8 cellular contexts compared by ENCODE assay signal in the genomic region with DNA sequence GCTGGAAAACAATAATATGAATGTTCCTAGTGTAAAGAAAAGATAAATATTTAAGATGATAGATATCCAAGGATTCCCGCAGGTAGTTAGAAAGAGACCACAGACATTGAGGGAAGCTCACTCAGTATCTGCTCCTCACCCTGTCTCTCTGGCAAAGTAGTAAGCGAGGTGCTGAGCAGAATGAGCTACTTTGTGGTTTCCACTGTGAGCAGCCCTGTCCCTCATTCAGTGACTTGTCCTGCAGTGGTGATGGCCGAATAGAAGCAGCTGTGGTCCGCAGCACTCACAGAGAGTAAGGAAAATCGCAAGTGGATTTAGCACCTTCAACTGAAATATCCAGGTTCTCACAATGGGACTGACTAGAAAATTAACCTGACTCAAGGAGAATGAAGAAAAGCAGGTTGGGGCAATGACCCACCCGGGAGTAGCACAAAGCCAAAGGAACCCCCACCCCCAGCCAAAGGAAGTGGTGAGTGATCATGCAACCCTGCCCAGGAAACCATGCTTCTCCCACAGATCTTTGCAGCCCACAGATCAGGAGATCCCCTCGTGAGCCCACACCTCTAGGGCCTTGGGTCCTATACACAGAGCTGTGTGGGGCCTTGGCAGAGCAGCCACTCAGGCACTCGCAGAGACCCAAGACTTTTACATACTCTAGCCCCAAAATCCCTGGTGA. TPM values are rescaled to one million over a fixed set of nuclear protein-coding genes. Genes with fewer than 3 reads are reported as not detected.
DNase-seq lines count a peak whose midpoint lies in the region.

No MANE protein-coding gene starts in this region.

- no peaks in the 10 kb centered on the region for H3K9me3 ChIP-seq in trophoblast cell (ENCODE audit: insufficient read depth, low read depth, low read length)

- peak; percentile 60 for DNase-seq in activated naive CD4-positive, alpha-beta T cell treated with Interleukin-2 at 50 U/mL for 16 hours
- DNase-seq in activated naive CD4-positive, alpha-beta T cell (lab: John Stamatoyannopoulos, UW), result no peak
- DNase-seq in SKM-1 treated with dmso at 0.1 percent for 144 hours (lab: John Stamatoyannopoulos, UW; ENCODE audit: unreplicated experiment) (peak; percentile 19), trophoblast cell (no peak), inferior parietal cortex (ENCODE audit: extremely low spot score) (no peak), DMS53 (lab: John Stamatoyannopoulos, UW) (no peak)
- DNase-seq in activated naive CD8-positive, alpha-beta T cell treated with anti-CD3 and anti-CD28 coated beads for 36 hours, result peak; percentile 29
- peak; percentile 57 for DNase-seq in stimulated activated naive CD4-positive, alpha-beta T cell treated with Interleukin-2 at 50 U/mL for 16 hours (lab: John Stamatoyannopoulos, UW)

- H3K23ac ChIP-seq in trophoblast cell (ENCODE audit: low read length), result no peak overlapping the region

- H3K79me1 ChIP-seq in trophoblast cell (ENCODE audit: low read length), result no peaks in the 10 kb centered on the region

- peaks cover 33% of the 10 kb centered on the region for H3K4me1 Mint-ChIP-seq in activated naive CD8-positive, alpha-beta T cell treated with anti-CD3 and anti-CD28 coated beads for 36 hours

- peak overlapping the region; percentile 47 for H3K4me3 Mint-ChIP-seq in activated naive CD8-positive, alpha-beta T cell treated with anti-CD3 and anti-CD28 coated beads for 36 hours

- H3K9ac ChIP-seq in trophoblast cell (ENCODE audit: low read length), result no peak overlapping the region

- H2BK5ac ChIP-seq in trophoblast cell (ENCODE audit: low read depth, low read length, poor library complexity), result no peak overlapping the region

- no peak overlapping the region for H3K18ac ChIP-seq in trophoblast cell (ENCODE audit: low read length)

- no peaks in the 10 kb centered on the region for H3K79me2 ChIP-seq in trophoblast cell (ENCODE audit: control insufficient read depth, insufficient read depth, low read length, poor library complexity)

- H3K9me3 Mint-ChIP-seq in activated naive CD8-positive, alpha-beta T cell treated with anti-CD3 and anti-CD28 coated beads for 36 hours, result no peaks in the 10 kb centered on the region

- peaks cover 4% of the 10 kb centered on the region for H3K36me3 Mint-ChIP-seq in activated naive CD8-positive, alpha-beta T cell treated with anti-CD3 and anti-CD28 coated beads for 36 hours

- WGBS in trophoblast cell (ENCODE audit: extremely low coverage, insufficient coverage, insufficient read length), result no CpG with 5 or more reads among the region's 8 CpGs

- H2AK5ac ChIP-seq in trophoblast cell (ENCODE audit: low read length), result no peak overlapping the region

- H3K4me2 ChIP-seq in trophoblast cell (ENCODE audit: low read length), result no peak overlapping the region

- H3K36me3 ChIP-seq in trophoblast cell (ENCODE audit: control insufficient read depth in 1 of 2, insufficient read depth in 2 of 2, low read length in 2 of 2), result no peaks in the 10 kb centered on the region

- H3K4me1 ChIP-seq in trophoblast cell (ENCODE audit: control insufficient read depth in 1 of 2, insufficient read depth in 2 of 2, low read length in 2 of 2), result peaks cover 3 to 7% of the 10 kb centered on the region in 2 experiments

- H3K27ac Mint-ChIP-seq in activated naive CD8-positive, alpha-beta T cell treated with anti-CD3 and anti-CD28 coated beads for 36 hours, result peak overlapping the region; percentile 70

- H2BK12ac ChIP-seq in trophoblast cell (ENCODE audit: low read length), result no peak overlapping the region

- no peak overlapping the region for H4K91ac ChIP-seq in trophoblast cell (ENCODE audit: low read depth, low read length)

- H3K4ac ChIP-seq in trophoblast cell (ENCODE audit: low read depth, low read length), result no peak overlapping the region

- no peak overlapping the region for H3K27ac ChIP-seq in trophoblast cell (ENCODE audit: low read depth, low read length)

- no peak overlapping the region for H3K4me3 ChIP-seq in trophoblast cell (ENCODE audit: low read depth, low read length)

- H2BK120ac ChIP-seq in trophoblast cell (ENCODE audit: insufficient read depth, low read length, poor library complexity), result no peak overlapping the region

- H4K8ac ChIP-seq in trophoblast cell (ENCODE audit: low read depth, low read length), result no peak overlapping the region

- no peak overlapping the region for H3K14ac ChIP-seq in trophoblast cell (ENCODE audit: low read length)

- H2AFZ ChIP-seq in trophoblast cell (ENCODE audit: insufficient read depth, low read length, poor library complexity), result no peak overlapping the region

- H3K27me3 ChIP-seq in trophoblast cell (ENCODE audit: insufficient read depth, low read length), result no peaks in the 10 kb centered on the region

- H4K12ac ChIP-seq in trophoblast cell (ENCODE audit: low read depth, low read length), result no peak overlapping the region

- no peaks in the 10 kb centered on the region for H3K27me3 Mint-ChIP-seq in activated naive CD8-positive, alpha-beta T cell treated with anti-CD3 and anti-CD28 coated beads for 36 hours

RNA-seq across cellular contexts. Expression of gene SLC25A38, which starts 21.8 kb away (rescaled TPM):
- total RNA-seq in activated naive CD8-positive, alpha-beta T cell treated with anti-CD3 and anti-CD28 coated beads for 36 hours, result 10 to 100 TPM; 43.2 to 44.1 TPM
- 20.3 and 21.5 TPM in 2 replicates for polyA plus RNA-seq in trophoblast cell (2013)

RNA-seq across cellular contexts. Expression of gene CCR8, which starts 31.9 kb away (rescaled TPM):
- total RNA-seq in activated naive CD8-positive, alpha-beta T cell treated with anti-CD3 and anti-CD28 coated beads for 36 hours, result not detected
- polyA plus RNA-seq in trophoblast cell (2013), result not detected in 2 replicates

RNA-seq across cellular contexts. Expression of gene RPSA, which starts 45.1 kb away (rescaled TPM):
- 1,000 to 10,000 TPM; 2,531 to 2,622 TPM for total RNA-seq in activated naive CD8-positive, alpha-beta T cell treated with anti-CD3 and anti-CD28 coated beads for 36 hours
- 1,546 and 1,587 TPM in 2 replicates for polyA plus RNA-seq in trophoblast cell (2013)

Comparison
In these comparisons a context has a peak if more than half of its experiments do, and no peak if none do; other contexts are left out.
1. DNase-seq: peak in activated naive CD4-positive, alpha-beta T cell treated with Interleukin-2 at 50 U/mL for 16 hours (single experiment), SKM-1 treated with dmso at 0.1 percent for 144 hours (single experiment), activated naive CD8-positive, alpha-beta T cell treated with anti-CD3 and anti-CD28 coated beads for 36 hours (single experiment) and stimulated activated naive CD4-positive, alpha-beta T cell treated with Interleukin-2 at 50 U/mL for 16 hours (single experiment); none in activated naive CD4-positive, alpha-beta T cell (0 of 4), trophoblast cell (0 of 2), inferior parietal cortex (single experiment) and DMS53 (single experiment).